30 cellular contexts compared by ENCODE assay signal in genomic region chr7:157518514-157519175, GRCh38.
DNase-seq lines count a peak whose midpoint lies in the region; ATAC-seq, FAIRE-seq and TF ChIP-seq lines count a peak whose summit lies in the region.
"Had no signal": no experiment of that assay in that cellular context is flagged by ENCODE, and none has a peak within 500 bp of the region (broad histone marks: within the 10 kb centered on the region; RNA-seq: fewer than 3 reads in every experiment).

No MANE protein-coding gene starts in this region.

- no peak for TF ChIP-seq EP300 in HepG2 (IDR thresholded peaks at IDR 0.05; ENCODE audit: low read depth in 2 of 2, low read length in 2 of 2)
- TF ChIP-seq EP300 in HepG2 (CRISPR knock-in tag; IDR thresholded peaks at IDR 0.05; ENCODE audit: borderline replicate concordance): no peak

- no peaks in the 10 kb centered on the region for H3K9me3 Mint-ChIP-seq in activated naive CD8-positive, alpha-beta T cell treated with anti-CD3 and anti-CD28 coated beads, Interleukin-2, amount 10 ng/mL, durations not matched to agents 7 days and 5 days
- no peaks in the 10 kb centered on the region for H3K9me3 Mint-ChIP-seq in activated naive CD8-positive, alpha-beta T cell treated with anti-CD3 and anti-CD28 coated beads, Interleukin-2, amount 50 U/mL, for 24 hours
- no peaks in the 10 kb centered on the region for H3K9me3 Mint-ChIP-seq in type B pancreatic cell
- H3K9me3 Mint-ChIP-seq in T-helper 2 cell treated with Interferon-gamma antibody and Interleukin-4, amounts not matched to agents 5 μg/mL and 100 μg/mL, for 36 hours: no peaks in the 10 kb centered on the region
- H3K9me3 Mint-ChIP-seq: CD4-positive, alpha-beta memory T cell; T-cell had no signal

- H3K36me3 Mint-ChIP-seq in activated naive CD8-positive, alpha-beta T cell treated with anti-CD3 and anti-CD28 coated beads, Interleukin-2, amount 10 ng/mL, durations not matched to agents 7 days and 5 days: no peaks in the 10 kb centered on the region
- H3K36me3 Mint-ChIP-seq in activated naive CD8-positive, alpha-beta T cell treated with anti-CD3 and anti-CD28 coated beads, Interleukin-2, amount 50 U/mL, for 24 hours (ENCODE audit: low read depth): no peaks in the 10 kb centered on the region
- no peaks in the 10 kb centered on the region for H3K36me3 Mint-ChIP-seq in type B pancreatic cell
- no peaks in the 10 kb centered on the region for H3K36me3 Mint-ChIP-seq in T-helper 2 cell treated with Interferon-gamma antibody and Interleukin-4, amounts not matched to agents 5 μg/mL and 100 μg/mL, for 36 hours (ENCODE audit: low read depth)
- H3K36me3 Mint-ChIP-seq: CD4-positive, alpha-beta memory T cell; T-cell had no signal

- intact Hi-C loops in HepG2 (cut with micrococcal nuclease; ENCODE audit: unreplicated experiment): no loop called here

- peak; percentile 13 for DNase-seq in activated naive CD8-positive, alpha-beta T cell treated with anti-CD3 and anti-CD28 coated beads, Interleukin-2, amount 10 ng/mL, durations not matched to agents 7 days and 5 days
- no peak for DNase-seq in activated naive CD8-positive, alpha-beta T cell treated with anti-CD3 and anti-CD28 coated beads, Interleukin-2, amount 50 U/mL, for 24 hours
- DNase-seq in activated CD8-positive, alpha-beta memory T cell treated with anti-CD3 and anti-CD28 coated beads, Interleukin-2, amount 50 U/mL, for 4 hours: peak; percentile 5
- DNase-seq in HepG2 (ENCODE audit: low spot score) (no peak), type B pancreatic cell (ENCODE audit: extremely low spot score, unreplicated experiment) (peak; percentile 39), NOMO-1 treated with DMSO at 0.1 percent for 48 hours (lab: John Stamatoyannopoulos, UW; ENCODE audit: unreplicated experiment) (no peak), NCI-H1105 treated with DMSO at 0.1 percent for 48 hours (lab: John Stamatoyannopoulos, UW) (no peak)
- DNase-seq in T-helper 2 cell treated with Interferon-gamma antibody and Interleukin-4, amounts not matched to agents 5 μg/mL and 100 μg/mL, for 36 hours (ENCODE audit: low spot score): no peak
- DNase-seq: activated CD4-positive, alpha-beta T cell treated with anti-CD3 and anti-CD28 coated beads, Interleukin-2, amount 50 U/mL, for 4 hours; activated naive CD4-positive, alpha-beta T cell treated with Interleukin-2 at 50 U/mL for 16 hours; activated T-cell treated with anti-CD3 and anti-CD28 coated beads, Interleukin-2, amount 50 U/mL, for 1 hour; AML-193; amniotic stem cell; CD4-positive, alpha-beta memory T cell; cortex of kidney; foreskin fibroblast; lower lobe of right lung; NCI-H1417 treated with DMSO at 0.1 percent for 48 hours; NCI-H2081 treated with DMSO at 0.1 percent for 48 hours; NCI-H345; stimulated activated CD4-positive, alpha-beta T cell treated with anti-CD3 and anti-CD28 coated beads, Interleukin-15, amount 100 ng/mL, for 24 hours; stimulated activated naive CD4-positive, alpha-beta T cell treated with Interleukin-2 at 50 U/mL for 16 hours had no signal

- H3K36me3 ChIP-seq in HepG2 (replicated peaks in 1 of 2; ENCODE audit: control insufficient read depth in 1 of 2, insufficient read depth in 2 of 2, low read length in 2 of 2): no peaks in the 10 kb centered on the region
- H3K36me3 ChIP-seq: HAP-1, lower lobe of right lung, SJSA1 had no signal

- no peak overlapping the region for H3K27ac Mint-ChIP-seq in activated naive CD8-positive, alpha-beta T cell treated with anti-CD3 and anti-CD28 coated beads, Interleukin-2, amount 10 ng/mL, durations not matched to agents 7 days and 5 days
- no peak overlapping the region for H3K27ac Mint-ChIP-seq in activated naive CD8-positive, alpha-beta T cell treated with anti-CD3 and anti-CD28 coated beads, Interleukin-2, amount 50 U/mL, for 24 hours
- no peak overlapping the region for H3K27ac Mint-ChIP-seq in type B pancreatic cell
- H3K27ac Mint-ChIP-seq in T-helper 2 cell treated with Interferon-gamma antibody and Interleukin-4, amounts not matched to agents 5 μg/mL and 100 μg/mL, for 36 hours: no peak overlapping the region
- H3K27ac Mint-ChIP-seq: T-cell had no signal

- H3K4me3 Mint-ChIP-seq in activated naive CD8-positive, alpha-beta T cell treated with anti-CD3 and anti-CD28 coated beads, Interleukin-2, amount 10 ng/mL, durations not matched to agents 7 days and 5 days: no peak overlapping the region
- H3K4me3 Mint-ChIP-seq in activated naive CD8-positive, alpha-beta T cell treated with anti-CD3 and anti-CD28 coated beads, Interleukin-2, amount 50 U/mL, for 24 hours: no peak overlapping the region
- no peak overlapping the region for H3K4me3 Mint-ChIP-seq in type B pancreatic cell
- H3K4me3 Mint-ChIP-seq in T-helper 2 cell treated with Interferon-gamma antibody and Interleukin-4, amounts not matched to agents 5 μg/mL and 100 μg/mL, for 36 hours: no peak overlapping the region
- H3K4me3 Mint-ChIP-seq: CD4-positive, alpha-beta memory T cell; T-cell had no signal

- no peaks in the 10 kb centered on the region for H3K79me2 ChIP-seq in HepG2 (ENCODE audit: insufficient read depth, low read length)

- H3K27ac ChIP-seq in HepG2 (ENCODE audit: extremely low read length, insufficient read depth, low read length): no peak overlapping the region
- H3K27ac ChIP-seq: lower lobe of right lung, SJSA1 had no signal

- H3K4me1 Mint-ChIP-seq in activated naive CD8-positive, alpha-beta T cell treated with anti-CD3 and anti-CD28 coated beads, Interleukin-2, amount 10 ng/mL, durations not matched to agents 7 days and 5 days: no peaks in the 10 kb centered on the region
- H3K4me1 Mint-ChIP-seq in activated naive CD8-positive, alpha-beta T cell treated with anti-CD3 and anti-CD28 coated beads, Interleukin-2, amount 50 U/mL, for 24 hours: no peaks in the 10 kb centered on the region
- H3K4me1 Mint-ChIP-seq in type B pancreatic cell (ENCODE audit: unreplicated experiment): peaks cover 11% of the 10 kb centered on the region
- H3K4me1 Mint-ChIP-seq in T-helper 2 cell treated with Interferon-gamma antibody and Interleukin-4, amounts not matched to agents 5 μg/mL and 100 μg/mL, for 36 hours (ENCODE audit: low read depth): no peaks in the 10 kb centered on the region

- H3K4me2 ChIP-seq in HepG2 (ENCODE audit: low read depth, low read length): no peak overlapping the region

- POLR2A ChIA-PET in activated naive CD8-positive, alpha-beta T cell treated with anti-CD3 and anti-CD28 coated beads, Interleukin-2, amount 10 ng/mL, durations not matched to agents 7 days and 5 days (lab: Charles Lee): no interaction called here
- POLR2A ChIA-PET in HepG2 (lab: Yijun Ruan, JAX): no interaction called here

- no peak for TF ChIP-seq RAD21 in HepG2 (CRISPR knock-in tag; IDR thresholded peaks at IDR 0.05)

- no peak overlapping the region for H2AFZ ChIP-seq in HepG2 (ENCODE audit: low read length)

- CTCF ChIA-PET in HepG2 (lab: Yijun Ruan, JAX; ENCODE audit: low intra/inter-chr PET ratio, low total read pairs): no interaction called here

- WGBS in HepG2 (ENCODE audit: low lambda C conversion rate): 61% methylated on average over 5 of the region's 6 CpGs

- no peaks in the 10 kb centered on the region for H3K9me3 ChIP-seq in HepG2 (ENCODE audit: low read length)
- H3K9me3 ChIP-seq: HAP-1, lower lobe of right lung, mucosa of descending colon, SJSA1 had no signal

- BruUV-seq in HepG2 (replicated peaks; lab: Mats Ljungman, UMichigan): no TSS peak

- no peak for TF ChIP-seq POLR2A in HepG2 (IDR thresholded peaks at IDR 0.05; ENCODE audit: insufficient read depth in 1 of 2, low read depth in 2 of 2, low read length in 2 of 2)

- H3K4me3 ChIP-seq in HepG2 (replicated peaks in 1 of 3; ENCODE audit: insufficient read depth in 1 of 3, low read depth in 2 of 3, low read length in 3 of 3): no peak overlapping the region
- H3K4me3 ChIP-seq: HAP-1, lower lobe of right lung, mucosa of descending colon, SJSA1 had no signal

- TF ChIP-seq CTCF in HepG2 (CRISPR knock-in tag; IDR thresholded peaks at IDR 0.05): no peak
- no peak for TF ChIP-seq CTCF in type B pancreatic cell (conservative IDR thresholded peaks at IDR 0.05)

- no peaks in the 10 kb centered on the region for H3K4me1 ChIP-seq in HepG2 (ENCODE audit: insufficient read depth, low read length)
- H3K4me1 ChIP-seq: HAP-1, lower lobe of right lung, SJSA1 had no signal

- peaks cover 16 to 98% of the 10 kb centered on the region in 2 experiments for H3K27me3 ChIP-seq in HepG2 (ENCODE audit: control insufficient read depth in 1 of 2, insufficient read depth in 2 of 2, low read length in 2 of 2)
- H3K27me3 ChIP-seq: SJSA1 had no signal

- no peak for FAIRE-seq in HepG2 (lab: Jason Lieb, UNC)
- FAIRE-seq: A204.1, keratinocyte, RCC 7860 had no signal

- no peak for ATAC-seq in activated naive CD8-positive, alpha-beta T cell treated with anti-CD3 and anti-CD28 coated beads, Interleukin-2, amount 10 ng/mL, durations not matched to agents 7 days and 5 days (ENCODE audit: low read depth)
- ATAC-seq in activated naive CD8-positive, alpha-beta T cell treated with anti-CD3 and anti-CD28 coated beads, Interleukin-2, amount 50 U/mL, for 24 hours: no peak
- no peak for ATAC-seq in HepG2
- ATAC-seq: esophagus mucosa, lower lobe of right lung, mucosa of descending colon, T-cell had no signal

- peaks cover 3% of the 10 kb centered on the region for H3K27me3 Mint-ChIP-seq in activated naive CD8-positive, alpha-beta T cell treated with anti-CD3 and anti-CD28 coated beads, Interleukin-2, amount 10 ng/mL, durations not matched to agents 7 days and 5 days
- no peaks in the 10 kb centered on the region for H3K27me3 Mint-ChIP-seq in activated naive CD8-positive, alpha-beta T cell treated with anti-CD3 and anti-CD28 coated beads, Interleukin-2, amount 50 U/mL, for 24 hours
- no peaks in the 10 kb centered on the region for H3K27me3 Mint-ChIP-seq in type B pancreatic cell
- peaks cover 6% of the 10 kb centered on the region for H3K27me3 Mint-ChIP-seq in T-helper 2 cell treated with Interferon-gamma antibody and Interleukin-4, amounts not matched to agents 5 μg/mL and 100 μg/mL, for 36 hours (ENCODE audit: low read depth)

- no peaks in the 10 kb centered on the region for H4K20me1 ChIP-seq in HepG2 (ENCODE audit: insufficient read depth, low read length)

- in situ Hi-C loops in HepG2 (cut with HindIII; ENCODE audit: extremely low pct_ligation_motif_present, low pct_unique_long_range_greater_than_20kb): no loop called here

- no peak overlapping the region for H3K9ac ChIP-seq in HepG2 (ENCODE audit: insufficient read depth, low read depth, low read length)

TF ChIP-seq in HepG2, 621 proteins besides CTCF, POLR2A, EP300 and RAD21 (continues in another document):
- TF ChIP-seq ARHGAP35 (CRISPR knock-in tag; IDR thresholded peaks at IDR 0.05; ENCODE audit: borderline replicate concordance): no peak
- no peak for TF ChIP-seq ATRX (CRISPR knock-in tag; IDR thresholded peaks at IDR 0.05; ENCODE audit: borderline replicate concordance)
- no peak for TF ChIP-seq ZNF414 (CRISPR knock-in tag; IDR thresholded peaks at IDR 0.05)
- no peak for TF ChIP-seq MAFF (IDR thresholded peaks at IDR 0.05; ENCODE audit: low read depth, low read length)
- no peak for TF ChIP-seq SMARCC2 (IDR thresholded peaks at IDR 0.05)

Comparison
In these comparisons a context has a peak if more than half of its experiments do, and no peak if none do; other contexts are left out.
1. DNase-seq: peak in activated naive CD8-positive, alpha-beta T cell treated with anti-CD3 and anti-CD28 coated beads, Interleukin-2, amount 10 ng/mL, durations not matched to agents 7 days and 5 days (single experiment), activated CD8-positive, alpha-beta memory T cell treated with anti-CD3 and anti-CD28 coated beads, Interleukin-2, amount 50 U/mL, for 4 hours (single experiment) and type B pancreatic cell (single experiment); none in activated naive CD8-positive, alpha-beta T cell treated with anti-CD3 and anti-CD28 coated beads, Interleukin-2, amount 50 U/mL, for 24 hours (single experiment), HepG2 (single experiment), NOMO-1 treated with DMSO at 0.1 percent for 48 hours (single experiment), NCI-H1105 treated with DMSO at 0.1 percent for 48 hours (single experiment) and T-helper 2 cell treated with Interferon-gamma antibody and Interleukin-4, amounts not matched to agents 5 μg/mL and 100 μg/mL, for 36 hours (single experiment).